Comparison of ENCODE assay signal across 17 cellular contexts in the genomic region with DNA sequence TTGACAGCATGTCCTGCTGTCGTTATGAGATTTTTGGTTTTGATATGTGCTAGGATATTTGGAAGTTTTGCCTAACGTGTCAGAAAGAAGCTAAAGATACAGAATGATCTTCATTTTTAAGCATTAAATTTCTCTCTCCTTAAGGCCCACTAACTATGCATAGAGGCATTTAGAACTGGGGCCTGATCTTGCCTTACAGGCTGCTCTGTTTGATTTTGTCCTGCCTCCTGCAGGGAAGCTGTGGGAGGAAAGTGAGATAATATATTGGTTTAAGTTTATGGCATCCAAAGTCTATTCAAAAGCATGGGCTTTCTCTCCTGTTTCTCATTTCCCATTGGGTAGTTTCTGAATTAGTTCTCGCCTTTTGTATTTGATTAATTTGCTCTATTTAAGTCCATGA.
"Had no signal": no experiment of that assay in that cellular context is flagged by ENCODE, and none has a peak within 500 bp of the region (broad histone marks: within the 10 kb centered on the region; RNA-seq: fewer than 3 reads in every experiment).

No MANE protein-coding gene starts in this region.

- H3K27ac ChIP-seq: ascending aorta, psoas muscle, SK-N-MC, skin epidermis, testis, upper lobe of left lung had no signal

- DNase-seq: activated CD4-positive, alpha-beta T cell treated with anti-CD3 and anti-CD28 coated beads for 48 hours; activated CD4-positive, CD25-positive, alpha-beta regulatory T cell; activated CD8-positive, alpha-beta memory T cell treated with anti-CD3 and anti-CD28 coated beads for 24 hours; activated CD8-positive, alpha-beta memory T cell treated with anti-CD3 and anti-CD28 coated beads, Interleukin-2, amount 50 U/mL, for 48 hours; activated naive CD4-positive, alpha-beta T cell; effector memory CD8-positive, alpha-beta T cell; left ventricle myocardium superior; psoas muscle; right cardiac atrium; stimulated activated CD4-positive, alpha-beta T cell treated with anti-CD3 and anti-CD28 coated beads, Interleukin-15, amount 100 ng/mL, for 24 hours; stimulated activated CD4-positive, alpha-beta T cell treated with anti-CD3 and anti-CD28 coated beads, Interleukin-2, amount 100 ng/mL, for 48 hours; testis; upper lobe of left lung had no signal

- H3K4me3 Mint-ChIP-seq: effector memory CD8-positive, alpha-beta T cell; T-helper 2 cell treated with Interferon-gamma antibody and Interleukin-4, amounts not matched to agents 5 μg/mL and 100 μg/mL, for 36 hours had no signal

- H3K27me3 Mint-ChIP-seq: effector memory CD8-positive, alpha-beta T cell had no signal

- H3K27ac Mint-ChIP-seq: effector memory CD8-positive, alpha-beta T cell; T-helper 2 cell treated with Interferon-gamma antibody and Interleukin-4, amounts not matched to agents 5 μg/mL and 100 μg/mL, for 36 hours had no signal

- ATAC-seq: effector memory CD8-positive, alpha-beta T cell; left ventricle myocardium superior; psoas muscle; right cardiac atrium had no signal
